In the genomic region with DNA sequence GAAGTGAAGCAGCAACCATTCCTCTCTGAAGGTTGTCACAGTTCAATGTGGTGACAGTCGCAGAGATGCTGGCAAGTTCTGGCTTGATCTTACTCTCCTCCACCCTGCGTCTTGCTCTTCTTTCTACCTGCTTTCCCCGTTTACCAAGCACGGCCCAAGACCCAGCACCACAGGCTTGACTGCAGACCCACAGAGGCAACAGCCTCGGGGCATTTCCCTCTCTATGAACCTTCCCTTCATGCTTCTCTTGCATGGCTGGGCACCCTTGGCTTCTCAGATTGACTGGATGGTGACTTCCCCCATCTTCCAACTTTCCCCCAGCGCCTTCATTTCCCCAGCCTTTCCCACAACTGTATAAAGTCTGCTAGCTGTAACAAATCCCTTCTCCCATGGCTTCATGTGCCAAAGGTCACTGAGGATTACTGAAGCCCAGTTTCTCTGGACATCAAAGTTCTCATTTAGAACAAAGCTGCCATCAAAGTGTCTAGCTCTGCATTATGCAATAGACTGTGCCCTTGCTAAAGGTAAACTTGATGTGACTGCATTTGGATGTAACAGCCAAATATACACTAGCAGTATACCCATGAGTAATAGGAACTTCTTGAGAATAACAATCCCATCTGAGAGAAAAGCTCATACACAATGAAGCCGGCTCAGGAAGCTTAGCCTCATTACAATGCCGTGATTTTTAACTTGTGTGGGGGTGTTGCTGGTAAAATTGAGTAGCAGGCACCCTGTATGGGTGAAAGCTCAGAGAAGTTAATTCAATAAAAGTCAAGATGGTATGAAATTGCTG, we compare ENCODE assay signal across 17 cellular contexts.
DNase-seq lines count a peak whose midpoint lies in the region; ATAC-seq and TF ChIP-seq lines count a peak whose summit lies in the region.
"Had no signal": no experiment of that assay in that cellular context is flagged by ENCODE, and none has a peak within 500 bp of the region (broad histone marks: within the 10 kb centered on the region; RNA-seq: fewer than 3 reads in every experiment).

No MANE protein-coding gene starts in this region.

- WGBS in body of pancreas, 2 donors: 86 to 87% methylated on average over 8 of the region's 8 CpGs

- H3K27ac Mint-ChIP-seq in nephron: peak overlapping the region; percentile 21 to 62 (median 31)
- H3K27ac Mint-ChIP-seq in activated CD8-positive, alpha-beta T cell treated with anti-CD3 and anti-CD28 coated beads, Interleukin-2, amount 10 ng/mL, durations not matched to agents 7 days and 5 days: no peak overlapping the region
- H3K27ac Mint-ChIP-seq: B cell had no signal

- intact Hi-C loops in body of pancreas (cut with DNase I): no loop called here

- ATAC-seq in activated CD8-positive, alpha-beta T cell treated with anti-CD3 and anti-CD28 coated beads, Interleukin-2, amount 10 ng/mL, durations not matched to agents 7 days and 5 days: no peak
- no peak for ATAC-seq in body of pancreas

- TF ChIP-seq CTCF in epithelial cell of esophagus (IDR thresholded peaks at IDR 0.05; ENCODE audit: insufficient read depth, low read depth, low read length, missing control alignments) (no peak), nephron (IDR thresholded peaks at IDR 0.05; ENCODE audit: unreplicated experiment in 3 of 3) (no peak), body of pancreas (IDR thresholded peaks at IDR 0.05) (no peak)

- H3K4me1 ChIP-seq in body of pancreas: no peaks in the 10 kb centered on the region

- no peak overlapping the region for H3K4me3 Mint-ChIP-seq in nephron
- no peak overlapping the region for H3K4me3 Mint-ChIP-seq in activated CD8-positive, alpha-beta T cell treated with anti-CD3 and anti-CD28 coated beads, Interleukin-2, amount 10 ng/mL, durations not matched to agents 7 days and 5 days
- H3K4me3 Mint-ChIP-seq: B cell had no signal

- no peaks in the 10 kb centered on the region for H3K36me3 ChIP-seq in body of pancreas (replicated peaks in 1 of 2; ENCODE audit: insufficient read depth in 1 of 2, low read depth in 2 of 2)

- no peak for TF ChIP-seq POLR2A in body of pancreas (IDR thresholded peaks at IDR 0.05)

- CTCF ChIA-PET in activated CD8-positive, alpha-beta T cell treated with anti-CD3 and anti-CD28 coated beads, Interleukin-2, amount 10 ng/mL, durations not matched to agents 7 days and 5 days (lab: Charles Lee): no interaction called here

- H3K9me3 Mint-ChIP-seq in nephron: peaks cover 4% of the 10 kb centered on the region
- H3K9me3 Mint-ChIP-seq in activated CD8-positive, alpha-beta T cell treated with anti-CD3 and anti-CD28 coated beads, Interleukin-2, amount 10 ng/mL, durations not matched to agents 7 days and 5 days (ENCODE audit: insufficient read depth): no peaks in the 10 kb centered on the region

- no peak overlapping the region for H3K27ac ChIP-seq in body of pancreas

- H3K27me3 ChIP-seq in body of pancreas: no peaks in the 10 kb centered on the region

- H3K36me3 Mint-ChIP-seq in nephron (ENCODE audit: low read depth): no peaks in the 10 kb centered on the region
- no peaks in the 10 kb centered on the region for H3K36me3 Mint-ChIP-seq in activated CD8-positive, alpha-beta T cell treated with anti-CD3 and anti-CD28 coated beads, Interleukin-2, amount 10 ng/mL, durations not matched to agents 7 days and 5 days (ENCODE audit: low read depth)

- peaks cover under 1% of the 10 kb centered on the region for H3K27me3 Mint-ChIP-seq in nephron (ENCODE audit: low read depth)
- H3K27me3 Mint-ChIP-seq in activated CD8-positive, alpha-beta T cell treated with anti-CD3 and anti-CD28 coated beads, Interleukin-2, amount 10 ng/mL, durations not matched to agents 7 days and 5 days (ENCODE audit: low read depth): no peaks in the 10 kb centered on the region

- no peak overlapping the region for H3K4me3 ChIP-seq in epithelial cell of esophagus (ENCODE audit: low read length)
- no peak overlapping the region for H3K4me3 ChIP-seq in body of pancreas

- peaks cover 46% of the 10 kb centered on the region for H3K4me1 Mint-ChIP-seq in nephron
- H3K4me1 Mint-ChIP-seq in activated CD8-positive, alpha-beta T cell treated with anti-CD3 and anti-CD28 coated beads, Interleukin-2, amount 10 ng/mL, durations not matched to agents 7 days and 5 days (ENCODE audit: low read depth): no peaks in the 10 kb centered on the region
- H3K4me1 Mint-ChIP-seq: B cell had no signal

- DNase-seq in HuH-7 (ENCODE audit: low spot score) (peak; percentile 46), epithelial cell of esophagus (ENCODE audit: low read depth) (peak; percentile 24), cerebellar cortex (ENCODE audit: low spot score) (no peak), retina (no peak), body of pancreas (no peak)
- no peak for DNase-seq in activated CD8-positive, alpha-beta T cell treated with anti-CD3 and anti-CD28 coated beads, Interleukin-2, amount 10 ng/mL, durations not matched to agents 7 days and 5 days
- DNase-seq: KBM-7, NCI-H1105 treated with DMSO at 0.1 percent for 48 hours, NCI-H1694, NCI-H510A treated with DMSO at 0.1 percent for 48 hours, NCI-H774, RPMI8226, SHP77 treated with DMSO at 0.1 percent for 48 hours, SK-N-SH had no signal

- POLR2A ChIA-PET in activated CD8-positive, alpha-beta T cell treated with anti-CD3 and anti-CD28 coated beads, Interleukin-2, amount 10 ng/mL, durations not matched to agents 7 days and 5 days (lab: Charles Lee): no interaction called here

- H3K9me3 ChIP-seq in body of pancreas: no peaks in the 10 kb centered on the region
- H3K9me3 ChIP-seq: Caco-2 had no signal

Comparison
In these comparisons a context has a peak if more than half of its experiments do, and no peak if none do; other contexts are left out.
1. DNase-seq: peak in HuH-7 (single experiment) and epithelial cell of esophagus (single experiment); none in cerebellar cortex (single experiment), retina (single experiment), activated CD8-positive, alpha-beta T cell treated with anti-CD3 and anti-CD28 coated beads, Interleukin-2, amount 10 ng/mL, durations not matched to agents 7 days and 5 days (single experiment) and body of pancreas (0 of 4).